Comparison of ENCODE assay signal across 15 cellular contexts in genomic region chr13:103164239-103164638, GRCh38.
"Had no signal": no experiment of that assay in that cellular context is flagged by ENCODE, and none has a peak within 500 bp of the region (broad histone marks: within the 10 kb centered on the region; RNA-seq: fewer than 3 reads in every experiment).

No MANE protein-coding gene starts in this region.

- ATAC-seq: effector memory CD8-positive, alpha-beta T cell; foreskin keratinocyte; left colon; left ventricle myocardium superior; pancreas; right cardiac atrium had no signal

- H3K4me3 ChIP-seq: pancreas, smooth muscle cell, suprapubic skin, thyroid gland had no signal

- DNase-seq: effector memory CD8-positive, alpha-beta T cell; immature natural killer cell; left colon; left ventricle myocardium superior; mesendoderm; naive B cell; occipital lobe; pancreas; right cardiac atrium; stimulated activated CD4-positive, alpha-beta T cell treated with anti-CD3 and anti-CD28 coated beads, Interleukin-2, amount 100 ng/mL, for 48 hours; stimulated activated naive CD4-positive, alpha-beta T cell treated with Interleukin-2 at 50 U/mL for 16 hours; thyroid gland had no signal
